ENCODE assay signal across 27 cellular contexts in genomic region chr2:72612614-72613160, GRCh38.
"Had no signal": no experiment of that assay in that cellular context is flagged by ENCODE, and none has a peak within 500 bp of the region (broad histone marks: within the 10 kb centered on the region; RNA-seq: fewer than 3 reads in every experiment).

No MANE protein-coding gene starts in this region.

- H3K4me1 Mint-ChIP-seq: activated naive CD8-positive, alpha-beta T cell treated with anti-CD3 and anti-CD28 coated beads, Interleukin-2, amount 50 U/mL, for 24 hours had no signal

- H3K4me3 ChIP-seq: cardiac muscle cell, K562, Peyer's patch, SJSA1 had no signal

- H3K4me3 Mint-ChIP-seq: activated CD8-positive, alpha-beta T cell treated with anti-CD3 and anti-CD28 coated beads for 36 hours; activated naive CD8-positive, alpha-beta T cell treated with anti-CD3 and anti-CD28 coated beads, Interleukin-2, amount 50 U/mL, for 24 hours; activated T-helper 1 cell treated with anti-CD3 and anti-CD28 coated beads, Interleukin-12 subunit alpha, Interleukin-12 subunit beta, Interleukin-2, Interleukin-4 antibody, amounts not matched to agents 30 ng/mL and 10 ng/mL and 1 ng/mL, durations not matched to agents 14 hours and 24 hours and 36 hours; brain; T-helper 1 cell treated with Interleukin-12 subunit alpha and Interleukin-12 subunit beta and Interleukin-4 antibody, amounts not matched to agents 30 μg/mL and 1 μg/mL, for 36 hours had no signal

- H3K27me3 Mint-ChIP-seq: activated CD8-positive, alpha-beta T cell treated with anti-CD3 and anti-CD28 coated beads for 36 hours; activated naive CD8-positive, alpha-beta T cell treated with anti-CD3 and anti-CD28 coated beads, Interleukin-2, amount 50 U/mL, for 24 hours; brain had no signal

- H3K27ac Mint-ChIP-seq: activated CD8-positive, alpha-beta T cell treated with anti-CD3 and anti-CD28 coated beads for 36 hours; activated naive CD4-positive, alpha-beta T cell treated with anti-CD3 and anti-CD28 coated beads, Interleukin-2, amount 50 U/mL, for 72 hours; activated naive CD8-positive, alpha-beta T cell treated with anti-CD3 and anti-CD28 coated beads, Interleukin-2, amount 50 U/mL, for 24 hours; activated T-helper 1 cell treated with anti-CD3 and anti-CD28 coated beads, Interleukin-12 subunit alpha, Interleukin-12 subunit beta, Interleukin-2, Interleukin-4 antibody, amounts not matched to agents 30 ng/mL and 10 ng/mL and 1 ng/mL, durations not matched to agents 14 hours and 24 hours and 36 hours; brain; T-helper 1 cell treated with Interleukin-12 subunit alpha and Interleukin-12 subunit beta and Interleukin-4 antibody, amounts not matched to agents 30 μg/mL and 1 μg/mL, for 36 hours had no signal

- H3K4me1 ChIP-seq: Peyer's patch, SJSA1 had no signal

- H3K9me3 ChIP-seq: Peyer's patch, SJSA1 had no signal

- DNase-seq: activated CD4-positive, alpha-beta T cell treated with anti-CD3 and anti-CD28 coated beads for 4 hours; activated CD8-positive, alpha-beta memory T cell treated with anti-CD3 and anti-CD28 coated beads, Interleukin-2, amount 50 U/mL, for 4 hours; activated CD8-positive, alpha-beta T cell treated with anti-CD3 and anti-CD28 coated beads for 36 hours; activated effector memory CD4-positive, alpha-beta T cell treated with anti-CD3 and anti-CD28 coated beads, Interleukin-2, amount 50 U/mL, for 16 hours; activated naive CD4-positive, alpha-beta T cell treated with Interleukin-2 at 50 U/mL for 16 hours; activated naive CD8-positive, alpha-beta T cell treated with anti-CD3 and anti-CD28 coated beads, Interleukin-2, amount 50 U/mL, for 24 hours; activated T-cell treated with anti-CD3 and anti-CD28 coated beads, Interleukin-2, amount 50 U/mL, for 1 hour; amygdala; NCI-H1092; NCI-H1417; NCI-H1930; NCI-H2171 treated with DMSO at 0.1 percent for 48 hours; NCI-H345; NCI-H510A treated with DMSO at 0.1 percent for 48 hours; NCI-H69; NK-92 treated with Interleukin-12 subunit alpha and Interleukin-12 subunit beta, amount 100 ng/mL, for 24 hours; Peyer's patch; SHP77 had no signal

- H3K9me3 Mint-ChIP-seq: activated T-helper 1 cell treated with anti-CD3 and anti-CD28 coated beads, Interleukin-12 subunit alpha, Interleukin-12 subunit beta, Interleukin-2, Interleukin-4 antibody, amounts not matched to agents 30 ng/mL and 10 ng/mL and 1 ng/mL, durations not matched to agents 14 hours and 24 hours and 36 hours; T-helper 1 cell treated with Interleukin-12 subunit alpha and Interleukin-12 subunit beta and Interleukin-4 antibody, amounts not matched to agents 30 μg/mL and 1 μg/mL, for 36 hours had no signal

- ATAC-seq: activated CD4-positive, CD25-positive, alpha-beta regulatory T cell treated with anti-CD3 and anti-CD28 coated beads, Interleukin-2, amount 50 U/mL, for 24 hours; activated CD8-positive, alpha-beta T cell treated with anti-CD3 and anti-CD28 coated beads for 36 hours; activated naive CD4-positive, alpha-beta T cell treated with anti-CD3 and anti-CD28 coated beads, Interleukin-2, amount 50 U/mL, for 72 hours; activated naive CD8-positive, alpha-beta T cell treated with anti-CD3 and anti-CD28 coated beads, Interleukin-2, amount 50 U/mL, for 24 hours; K562 had no signal

- H3K27me3 ChIP-seq: cardiac muscle cell, Peyer's patch, SJSA1 had no signal

- H3K27ac ChIP-seq: cardiac muscle cell, Peyer's patch, RWPE1, SJSA1 had no signal

- H3K36me3 ChIP-seq: cardiac muscle cell, Peyer's patch, SJSA1 had no signal
